In the genomic region with DNA sequence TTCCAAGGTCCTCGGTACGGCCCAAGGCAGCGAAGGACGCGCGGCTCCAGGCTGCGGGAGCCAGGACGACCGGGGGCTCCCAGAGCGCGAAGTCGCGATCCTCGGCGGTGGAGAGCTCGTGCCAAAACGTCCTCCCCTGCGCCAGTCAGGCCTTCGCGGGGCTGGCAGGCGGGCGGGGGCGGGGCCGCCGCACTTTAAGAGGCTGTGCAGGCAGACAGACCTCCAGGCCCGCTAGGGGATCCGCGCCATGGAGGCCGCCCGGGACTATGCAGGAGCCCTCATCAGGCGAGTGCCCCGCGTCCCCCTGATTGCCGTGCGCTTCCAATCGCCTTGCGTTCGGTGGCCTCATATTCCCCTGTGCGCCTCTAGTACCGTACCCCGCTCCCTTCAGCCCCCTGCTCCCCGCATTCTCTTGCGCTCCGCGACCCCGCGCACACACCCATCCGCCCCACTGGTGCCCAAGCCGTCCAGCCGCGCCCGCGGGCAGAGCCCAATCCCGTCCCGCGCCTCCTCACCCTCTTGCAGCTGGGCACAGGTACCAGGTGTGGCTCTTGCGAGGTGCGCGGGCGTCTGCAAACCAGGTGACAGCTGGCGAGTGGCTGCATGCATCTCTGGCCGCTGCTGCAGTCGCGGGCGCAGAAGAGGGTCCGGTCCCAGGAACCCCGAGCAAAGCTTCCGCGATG, we compare ENCODE assay signal across 10 cellular contexts. TPM values are rescaled to one million over a fixed set of nuclear protein-coding genes. Genes with fewer than 3 reads are reported as not detected.
DNase-seq lines count a peak whose midpoint lies in the region; TF ChIP-seq lines count a peak whose summit lies in the region.
"Had no signal": no experiment of that assay in that cellular context is flagged by ENCODE, and none has a peak within 500 bp of the region (broad histone marks: within the 10 kb centered on the region; RNA-seq: fewer than 3 reads in every experiment).

A gene with protein sequence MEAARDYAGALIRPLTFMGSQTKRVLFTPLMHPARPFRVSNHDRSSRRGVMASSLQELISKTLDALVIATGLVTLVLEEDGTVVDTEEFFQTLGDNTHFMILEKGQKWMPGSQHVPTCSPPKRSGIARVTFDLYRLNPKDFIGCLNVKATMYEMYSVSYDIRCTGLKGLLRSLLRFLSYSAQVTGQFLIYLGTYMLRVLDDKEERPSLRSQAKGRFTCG (plus strand): TSS at position 225 of the 683 bp plus-strand sequence. CDS start 23 bp downstream, at position 248.

- H3K9me3 ChIP-seq in breast epithelium (no peaks in the 10 kb centered on the region), esophagus (ENCODE audit: control insufficient read depth in 2 of 2, insufficient read depth in 1 of 2, low read depth in 1 of 2, low read length in 1 of 2) (no peaks in the 10 kb centered on the region), vagina (no peaks in the 10 kb centered on the region)

- POLR2A ChIA-PET in MCF 10A (lab: Yijun Ruan, JAX): interaction anchor here (0.6 kb wide), 1 partner anchor 94 kb away, joined by 3 read pairs; no protein-coding TSS in a partner anchor

- H3K4me3 Mint-ChIP-seq in MCF 10A (ENCODE audit: unreplicated experiment): no peak within 1 kb of the TSS
- peak within 1 kb of the TSS; percentile 65 for H3K4me3 Mint-ChIP-seq in mesothelial cell of epicardium
- H3K4me3 Mint-ChIP-seq: activated CD4-positive, alpha-beta T cell treated with anti-CD3 and anti-CD28 coated beads, Interleukin-2, amount 10 ng/mL, durations not matched to agents 24 days and 14 days had no signal

- peak within 1 kb of the TSS; percentile 29 to 61 (median 41) for H3K4me3 ChIP-seq in breast epithelium
- H3K4me3 ChIP-seq in esophagus (ENCODE audit: low read depth in 1 of 2, low read length in 2 of 2): peak within 1 kb of the TSS; percentile 7 to 31
- H3K4me3 ChIP-seq in vagina: peak within 1 kb of the TSS; percentile 38 to 42

- no peaks in the 10 kb centered on the region for H3K9me3 Mint-ChIP-seq in MCF 10A (ENCODE audit: unreplicated experiment)
- H3K9me3 Mint-ChIP-seq in mesothelial cell of epicardium: peaks cover 3% of the 10 kb centered on the region
- H3K9me3 Mint-ChIP-seq: activated CD4-positive, alpha-beta T cell treated with anti-CD3 and anti-CD28 coated beads, Interleukin-2, amount 10 ng/mL, durations not matched to agents 24 days and 14 days had no signal

- H3K4me1 Mint-ChIP-seq in MCF 10A (ENCODE audit: insufficient read depth, unreplicated experiment) (peaks cover 21% of the 10 kb centered on the region), mesothelial cell of epicardium (peaks cover 31% of the 10 kb centered on the region)
- H3K4me1 Mint-ChIP-seq: activated CD4-positive, alpha-beta T cell treated with anti-CD3 and anti-CD28 coated beads, Interleukin-2, amount 10 ng/mL, durations not matched to agents 24 days and 14 days had no signal

- H3K36me3 Mint-ChIP-seq in MCF 10A (ENCODE audit: insufficient read depth, unreplicated experiment) (no peaks in the 10 kb centered on the region), mesothelial cell of epicardium (no peaks in the 10 kb centered on the region)

- H3K27ac ChIP-seq in breast epithelium (no peak within 1 kb of the TSS), esophagus (ENCODE audit: low read depth in 2 of 2, low read length in 1 of 2) (no peak within 1 kb of the TSS), vagina (no peak within 1 kb of the TSS)

- no peak for DNase-seq in breast epithelium (ENCODE audit: low spot score in 2 of 2)
- DNase-seq in MCF 10A (ENCODE audit: unreplicated experiment): no peak
- DNase-seq in mesothelial cell of epicardium (ENCODE audit: low spot score in 2 of 2, unreplicated experiment in 2 of 2): peak in 1 of 2 experiments; percentile 62
- DNase-seq in vagina (ENCODE audit: extremely low spot score in 2 of 2): no peak
- no peak for DNase-seq in globus pallidus (ENCODE audit: low spot score)
- no peak for DNase-seq in NCI-H1436 (lab: John Stamatoyannopoulos, UW)
- no peak for DNase-seq in SW 1271 (lab: John Stamatoyannopoulos, UW)
- DNase-seq: activated CD4-positive, alpha-beta T cell treated with anti-CD3 and anti-CD28 coated beads, Interleukin-2, amount 10 ng/mL, durations not matched to agents 24 days and 14 days had no signal

- intact Hi-C loops in breast epithelium (cut with DNase I; ENCODE audit: low total_unique reads) (no loop called here), MCF 10A (cut with micrococcal nuclease) (no loop called here), vagina (cut with DNase I) (no loop called here)

- H3K36me3 ChIP-seq in breast epithelium (no peaks in the 10 kb centered on the region), esophagus (ENCODE audit: control insufficient read depth in 2 of 2, insufficient read depth in 2 of 2, low read length in 1 of 2) (no peaks in the 10 kb centered on the region), vagina (no peaks in the 10 kb centered on the region)

- H3K27ac Mint-ChIP-seq in MCF 10A (ENCODE audit: low read depth, unreplicated experiment): no peak within 1 kb of the TSS
- H3K27ac Mint-ChIP-seq in mesothelial cell of epicardium: no peak within 1 kb of the TSS
- H3K27ac Mint-ChIP-seq: activated CD4-positive, alpha-beta T cell treated with anti-CD3 and anti-CD28 coated beads, Interleukin-2, amount 10 ng/mL, durations not matched to agents 24 days and 14 days had no signal

- H3K27me3 ChIP-seq in breast epithelium (peaks cover 5 to 21% of the 10 kb centered on the region in 2 donors), esophagus (ENCODE audit: control insufficient read depth in 1 of 2, insufficient read depth in 2 of 2, low read length in 2 of 2) (peaks cover 0 to 9% of the 10 kb centered on the region in 2 donors), vagina (peaks cover 7% of the 10 kb centered on the region)

- BruUV-seq in MCF 10A (replicated peaks; lab: Mats Ljungman, UMichigan): no TSS peak

- H3K27me3 Mint-ChIP-seq in MCF 10A (ENCODE audit: insufficient read depth, unreplicated experiment) (peaks cover 5% of the 10 kb centered on the region), mesothelial cell of epicardium (ENCODE audit: low read depth) (peaks cover 77% of the 10 kb centered on the region)

- no peak for TF ChIP-seq CTCF in breast epithelium (IDR thresholded peaks at IDR 0.05)
- no peak for TF ChIP-seq CTCF in MCF 10A (IDR thresholded peaks at IDR 0.05; ENCODE audit: unreplicated experiment)
- no peak for TF ChIP-seq CTCF in mesothelial cell of epicardium (IDR thresholded peaks at IDR 0.05; ENCODE audit: unreplicated experiment)
- TF ChIP-seq CTCF in vagina (IDR thresholded peaks at IDR 0.05): no peak

- CTCF ChIA-PET in MCF 10A (lab: Yijun Ruan, JAX): interaction anchor here (1.5 kb wide), 1 partner anchor 18 kb away, joined by 6 read pairs; no protein-coding TSS in a partner anchor

- H3K4me1 ChIP-seq in breast epithelium (peaks cover 0 to 7% of the 10 kb centered on the region in 2 donors), esophagus (ENCODE audit: control insufficient read depth in 2 of 2, insufficient read depth in 2 of 2, low read length in 1 of 2) (peaks cover 3 to 30% of the 10 kb centered on the region in 2 donors), vagina (peaks cover 24% of the 10 kb centered on the region)

- WGBS in esophagus, 2 donors: 4% methylated on average over 51 to 69 of the region's 69 CpGs

- no peak for TF ChIP-seq POLR2A in breast epithelium (IDR thresholded peaks at IDR 0.05)
- no peak for TF ChIP-seq POLR2A in vagina (IDR thresholded peaks at IDR 0.05)

RNA-seq across cellular contexts. Expression of the gene that starts here (rescaled TPM):
- total RNA-seq in breast epithelium (100 to 1,000 TPM in 1 of 3 donors, 10 to 100 TPM in 2; 32.4 to 461 (median 68.6) TPM), MCF 10A (2022) (not detected in 2 replicates), mesothelial cell of epicardium (not detected in 3 replicates), vagina (2.7 TPM)
- 1 to 10 TPM in 1 of 2 donors, under 1 TPM in 1; 0.79 to 2.1 TPM for polyA plus RNA-seq in esophagus
- total RNA-seq: activated CD4-positive, alpha-beta T cell treated with anti-CD3 and anti-CD28 coated beads, Interleukin-2, amount 10 ng/mL, durations not matched to agents 24 days and 14 days; M059J had no signal
